In genomic region chr14:29529418-29529817, GRCh38 we compare ENCODE assay signal across 11 cellular contexts.
DNase-seq lines count a peak whose midpoint lies in the region; ATAC-seq and TF ChIP-seq lines count a peak whose summit lies in the region.
"Had no signal": no experiment of that assay in that cellular context is flagged by ENCODE, and none has a peak within 500 bp of the region (broad histone marks: within the 10 kb centered on the region; RNA-seq: fewer than 3 reads in every experiment).

No MANE protein-coding gene starts in this region.

- no peak overlapping the region for H3K4me2 ChIP-seq in DND-41 (ENCODE audit: insufficient read depth, low read length)

- H3K9ac ChIP-seq in DND-41 (ENCODE audit: low read depth, low read length) = no peak overlapping the region

- H4K20me1 ChIP-seq in DND-41 (ENCODE audit: insufficient read depth, low read length) = no peaks in the 10 kb centered on the region

- H3K4me1 ChIP-seq in DND-41 (ENCODE audit: insufficient read depth, low read length) = no peaks in the 10 kb centered on the region
- H3K4me1 ChIP-seq: vagina had no signal

- no peaks in the 10 kb centered on the region for H3K36me3 ChIP-seq in DND-41 (ENCODE audit: insufficient read depth, low read length)
- H3K36me3 ChIP-seq: vagina had no signal

- CTCF ChIA-PET in activated naive CD4-positive, alpha-beta T cell treated with anti-CD3 and anti-CD28 coated beads for 36 hours (lab: Charles Lee) = interaction anchor here (0.7 kb wide), 1 partner anchor 13 kb away, joined by 3 read pairs; no protein-coding TSS in a partner anchor

- H3K27ac ChIP-seq in DND-41 (ENCODE audit: low read length) = no peak overlapping the region
- H3K27ac ChIP-seq: epithelial cell of prostate, vagina had no signal

- intact Hi-C loops in activated naive CD4-positive, alpha-beta T cell treated with anti-CD3 and anti-CD28 coated beads for 36 hours (cut with micrococcal nuclease) = no loop called here

- H3K4me3 Mint-ChIP-seq in nephron = no peak overlapping the region
- no peak overlapping the region for H3K4me3 Mint-ChIP-seq in activated naive CD4-positive, alpha-beta T cell treated with anti-CD3 and anti-CD28 coated beads for 36 hours
- H3K4me3 Mint-ChIP-seq: activated T-helper 1 cell treated with anti-CD3 and anti-CD28 coated beads, Interleukin-12 subunit alpha, Interleukin-12 subunit beta, Interleukin-2, Interleukin-4 antibody, amounts not matched to agents 30 ng/mL and 10 ng/mL and 1 ng/mL, durations not matched to agents 14 hours and 24 hours and 36 hours; T-helper 1 cell treated with Interleukin-12 subunit alpha and Interleukin-12 subunit beta and Interleukin-4 antibody, amounts not matched to agents 30 μg/mL and 1 μg/mL, for 36 hours had no signal

- no peak for ATAC-seq in DND-41 (ENCODE audit: insufficient read depth, low read depth)
- no peak for ATAC-seq in HG02571 (IDR thresholded peaks at IDR 0.05; ENCODE audit: unreplicated experiment)

- H2AFZ ChIP-seq in DND-41 (ENCODE audit: low read depth, low read length) = no peak overlapping the region

- in situ Hi-C loops in astrocyte of the spinal cord (cut with HindIII; ENCODE audit: low sequenced_read_pairs) = no loop called here

- no peaks in the 10 kb centered on the region for H3K9me3 Mint-ChIP-seq in nephron
- H3K9me3 Mint-ChIP-seq in activated naive CD4-positive, alpha-beta T cell treated with anti-CD3 and anti-CD28 coated beads for 36 hours = peaks cover under 1% of the 10 kb centered on the region

- H3K27me3 ChIP-seq in DND-41 (ENCODE audit: insufficient read depth, low read length, poor library complexity) = no peaks in the 10 kb centered on the region
- H3K27me3 ChIP-seq: vagina had no signal

- DNase-seq in DND-41 (no peak), HT-29 (ENCODE audit: low spot score) (peak; percentile 10), astrocyte of the spinal cord (ENCODE audit: low read depth, low spot score) (peak; percentile 7)
- DNase-seq in activated naive CD4-positive, alpha-beta T cell treated with anti-CD3 and anti-CD28 coated beads for 36 hours = no peak
- no peak for DNase-seq in activated naive CD4-positive, alpha-beta T cell treated with Interleukin-2 at 50 U/mL for 16 hours

- H3K27me3 Mint-ChIP-seq in nephron (ENCODE audit: low read depth) = peaks cover 18% of the 10 kb centered on the region
- no peaks in the 10 kb centered on the region for H3K27me3 Mint-ChIP-seq in activated naive CD4-positive, alpha-beta T cell treated with anti-CD3 and anti-CD28 coated beads for 36 hours (ENCODE audit: low read depth)

- H3K4me3 ChIP-seq in DND-41 (ENCODE audit: low read depth in 1 of 2, low read length in 2 of 2) (no peak overlapping the region), astrocyte of the spinal cord (ENCODE audit: low read depth, low read length) (no peak overlapping the region)
- H3K4me3 ChIP-seq: vagina had no signal

- H3K4me1 Mint-ChIP-seq in nephron = no peaks in the 10 kb centered on the region
- no peaks in the 10 kb centered on the region for H3K4me1 Mint-ChIP-seq in activated naive CD4-positive, alpha-beta T cell treated with anti-CD3 and anti-CD28 coated beads for 36 hours (ENCODE audit: low read depth)

- H3K79me2 ChIP-seq in DND-41 (ENCODE audit: insufficient read depth, low read length) = no peaks in the 10 kb centered on the region

- no peaks in the 10 kb centered on the region for H3K9me3 ChIP-seq in DND-41 (ENCODE audit: insufficient read depth, low read length, severe bottlenecking)
- H3K9me3 ChIP-seq: vagina had no signal

- H3K36me3 Mint-ChIP-seq in nephron (ENCODE audit: low read depth) = no peaks in the 10 kb centered on the region
- no peaks in the 10 kb centered on the region for H3K36me3 Mint-ChIP-seq in activated naive CD4-positive, alpha-beta T cell treated with anti-CD3 and anti-CD28 coated beads for 36 hours (ENCODE audit: low read depth)

- no peak overlapping the region for H3K27ac Mint-ChIP-seq in nephron
- H3K27ac Mint-ChIP-seq in activated naive CD4-positive, alpha-beta T cell treated with anti-CD3 and anti-CD28 coated beads for 36 hours = no peak overlapping the region
- H3K27ac Mint-ChIP-seq: activated T-helper 1 cell treated with anti-CD3 and anti-CD28 coated beads, Interleukin-12 subunit alpha, Interleukin-12 subunit beta, Interleukin-2, Interleukin-4 antibody, amounts not matched to agents 30 ng/mL and 10 ng/mL and 1 ng/mL, durations not matched to agents 14 hours and 24 hours and 36 hours; T-helper 1 cell treated with Interleukin-12 subunit alpha and Interleukin-12 subunit beta and Interleukin-4 antibody, amounts not matched to agents 30 μg/mL and 1 μg/mL, for 36 hours had no signal

- TF ChIP-seq CTCF in DND-41 (IDR thresholded peaks at IDR 0.05; ENCODE audit: borderline replicate concordance, extremely low read depth, low read length, poor library complexity, severe bottlenecking) = peak; percentile 35
- TF ChIP-seq CTCF in astrocyte of the spinal cord (IDR thresholded peaks at IDR 0.05; ENCODE audit: low read depth, low read length) = peak; percentile 58
- peak in 2 of 3 experiments; percentile 45 to 54 for TF ChIP-seq CTCF in nephron (IDR thresholded peaks at IDR 0.05; ENCODE audit: unreplicated experiment in 3 of 3)

Comparison
In these comparisons a context has a peak if more than half of its experiments do, and no peak if none do; other contexts are left out.
1. DNase-seq: peak in HT-29 (single experiment) and astrocyte of the spinal cord (single experiment); none in DND-41 (single experiment), activated naive CD4-positive, alpha-beta T cell treated with anti-CD3 and anti-CD28 coated beads for 36 hours (single experiment) and activated naive CD4-positive, alpha-beta T cell treated with Interleukin-2 at 50 U/mL for 16 hours (single experiment).
2. Peak in every context shown above with its lines, with median percentiles within 50 percentile points of each other: CTCF ChIP-seq.